ENCODE assay signal across 8 cellular contexts in the genomic region with DNA sequence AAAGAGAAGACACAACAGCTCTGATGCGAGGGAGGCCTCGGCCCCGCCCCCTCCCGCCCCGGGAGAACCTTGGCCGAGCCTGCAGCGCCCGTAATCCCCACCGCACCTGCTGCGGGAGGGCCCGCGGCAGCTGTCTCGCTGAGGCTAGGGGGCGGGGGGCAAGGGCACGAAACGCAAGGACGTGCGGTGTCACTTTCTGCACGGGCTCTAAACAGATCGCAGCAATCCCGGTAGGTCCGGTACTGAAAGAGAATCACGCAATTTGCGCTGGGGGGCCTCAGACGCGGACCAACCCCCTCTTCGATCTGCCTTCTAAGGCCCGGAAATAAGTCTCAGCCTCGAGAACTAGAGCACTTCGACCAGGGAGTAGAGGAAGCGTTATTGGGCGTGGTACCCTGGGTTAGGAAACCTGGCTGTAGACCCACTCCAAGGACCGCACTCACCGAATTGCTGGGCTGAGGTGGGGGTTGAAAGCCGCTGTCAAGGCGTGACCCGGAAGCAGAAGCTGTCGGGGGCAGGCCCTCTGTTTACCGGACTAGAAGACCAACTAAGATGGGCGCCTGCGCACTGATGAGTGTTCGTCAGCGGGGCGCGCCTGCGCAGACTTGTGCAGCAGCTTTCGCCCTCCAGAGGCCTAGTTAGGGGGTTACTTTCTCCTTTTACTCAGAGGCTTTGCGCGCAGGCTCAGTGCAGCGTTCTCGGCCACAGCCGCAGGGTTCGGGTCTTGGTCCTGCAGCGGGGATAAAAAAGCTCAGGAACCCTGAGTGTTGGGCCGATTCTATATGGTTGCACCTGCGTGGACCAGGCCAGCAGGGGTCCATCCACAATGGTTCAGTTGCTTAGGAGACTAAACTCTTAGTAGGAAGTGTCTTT. TPM values are rescaled to one million over a fixed set of nuclear protein-coding genes. Genes with fewer than 3 reads are reported as not detected.
A peak's percentile ranks its signal among the peaks of the same experiment; 100 is the strongest.
DNase-seq lines count a peak whose midpoint lies in the region; ATAC-seq, FAIRE-seq and TF ChIP-seq lines count a peak whose summit lies in the region.

ASB8 (minus strand) TSS at position 500 of the 873 bp plus-strand sequence. CDS start 4,019 bp downstream, outside the sequence.

- peak; percentile 98 for FAIRE-seq in GM12891 (lab: Jason Lieb, UNC)

- H3K36me3 ChIP-seq in adipocyte (ENCODE audit: control insufficient read depth, insufficient read depth, low read length, severe bottlenecking) = peaks cover 14% of the 10 kb centered on the region
- H3K36me3 ChIP-seq in cardiac muscle cell = no peaks in the 10 kb centered on the region
- H3K36me3 ChIP-seq in parathyroid adenoma (ENCODE audit: control insufficient read depth, insufficient read depth, low read length) = no peaks in the 10 kb centered on the region
- H3K36me3 ChIP-seq in tibial nerve = peaks cover 0 to 17% (median 4%) of the 10 kb centered on the region in 3 donors

- H3K9ac ChIP-seq in adipocyte (ENCODE audit: low read length) (peak within 1 kb of the TSS; percentile 93), parathyroid adenoma (peak within 1 kb of the TSS; percentile 87)

- H3K4me1 ChIP-seq in adipocyte (ENCODE audit: control insufficient read depth, insufficient read depth, low read length) = peaks cover 28% of the 10 kb centered on the region
- peaks cover 14% of the 10 kb centered on the region for H3K4me1 ChIP-seq in cardiac muscle cell (ENCODE audit: low read depth)
- peaks cover 28% of the 10 kb centered on the region for H3K4me1 ChIP-seq in parathyroid adenoma
- peaks cover 0 to 39% (median 8%) of the 10 kb centered on the region in 4 donors for H3K4me1 ChIP-seq in tibial nerve

- peaks cover 5% of the 10 kb centered on the region for H3K27me3 ChIP-seq in adipocyte (replicated peaks; ENCODE audit: control insufficient read depth, insufficient read depth, low read length)
- no peaks in the 10 kb centered on the region for H3K27me3 ChIP-seq in cardiac muscle cell
- no peaks in the 10 kb centered on the region for H3K27me3 ChIP-seq in parathyroid adenoma (ENCODE audit: control insufficient read depth, insufficient read depth, low read length)
- no peaks in the 10 kb centered on the region for H3K27me3 ChIP-seq in tibial nerve

- peak within 1 kb of the TSS; percentile 92 for H3K4me2 ChIP-seq in parathyroid adenoma (ENCODE audit: low read length)

- TF ChIP-seq POLR2A in GM12891 (IDR thresholded peaks at IDR 0.05; ENCODE audit: low read depth, low read length) (peak; percentile 77), tibial nerve (IDR thresholded peaks at IDR 0.05) (peak in 1 of 2 donors; percentile 65)

- peak; percentile 86 to 89 for TF ChIP-seq EP300 in tibial nerve (IDR thresholded peaks at IDR 0.05)

- H3K27ac ChIP-seq in cardiac muscle cell (peak within 1 kb of the TSS; percentile 88), parathyroid adenoma (peak within 1 kb of the TSS; percentile 93), tibial nerve (peak within 1 kb of the TSS; percentile 82 to 94 (median 89))

- H3K9me3 ChIP-seq in adipocyte (ENCODE audit: control insufficient read depth, low read length) (no peaks in the 10 kb centered on the region), cardiac muscle cell (ENCODE audit: low read depth) (no peaks in the 10 kb centered on the region), parathyroid adenoma (ENCODE audit: control insufficient read depth, low read length) (no peaks in the 10 kb centered on the region), tibial nerve (no peaks in the 10 kb centered on the region)

- WGBS in tibial nerve, 2 donors = 1% methylated on average over 47 to 51 of the region's 56 CpGs

- H3K79me2 ChIP-seq in parathyroid adenoma = peaks cover 3% of the 10 kb centered on the region

- ATAC-seq in HG02840 (IDR thresholded peaks at IDR 0.05; ENCODE audit: low FRiP score, unreplicated experiment) = peak; percentile 95

- peak within 1 kb of the TSS; percentile 100 for H2AFZ ChIP-seq in parathyroid adenoma

- H3K4me3 ChIP-seq in adipocyte (ENCODE audit: low read length) = peak within 1 kb of the TSS; percentile 98
- peak within 1 kb of the TSS; percentile 88 for H3K4me3 ChIP-seq in cardiac muscle cell
- H3K4me3 ChIP-seq in parathyroid adenoma (ENCODE audit: low read depth, low read length) = peak within 1 kb of the TSS; percentile 97
- H3K4me3 ChIP-seq in tibial nerve = peak within 1 kb of the TSS; percentile 77 to 94 (median 88)

- peak; percentile 49 for TF ChIP-seq CTCF in cardiac muscle cell (IDR thresholded peaks at IDR 0.05; ENCODE audit: low read depth, low read length)
- peak; percentile 54 for TF ChIP-seq CTCF in parathyroid adenoma (IDR thresholded peaks at IDR 0.05)
- peak; percentile 22 to 80 (median 64) for TF ChIP-seq CTCF in tibial nerve (IDR thresholded peaks at IDR 0.05)

- DNase-seq in GM12891 (ENCODE audit: insufficient read length, low spot score) (peak; percentile 80), NCI-H1436 (lab: John Stamatoyannopoulos, UW) (peak; percentile 97), T follicular helper cell (ENCODE audit: low read depth) (peak; percentile 99), adipocyte (ENCODE audit: low read depth) (peak; percentile 100), cardiac muscle cell (ENCODE audit: low read depth in 1 of 2, low spot score in 1 of 2) (peak; percentile 99), tibial nerve (ENCODE audit: low spot score in 2 of 2) (peak; percentile 97)

TF ChIP-seq in GM12891, 5 proteins besides CTCF, POLR2A, EP300 and RAD21:
- TF ChIP-seq TAF1 (IDR thresholded peaks at IDR 0.05; ENCODE audit: low read depth, low read length) (0 out of 2 replicates have a peak, but pooled peaks have one; percentile 3), POU2F2 (IDR thresholded peaks at IDR 0.05; ENCODE audit: low read depth, low read length) (peak; percentile 35; the same call in 1 of the 2 replicates), POLR2AphosphoS5 (IDR thresholded peaks at IDR 0.05; ENCODE audit: low read depth, low read length) (peak; percentile 68), PAX5 (IDR thresholded peaks at IDR 0.05; ENCODE audit: insufficient read depth, low read length, severe bottlenecking) (no peak), SPI1 (IDR thresholded peaks at IDR 0.05; ENCODE audit: low read depth, low read length) (no peak)

RNA-seq across cellular contexts. Expression of gene ASB8, which starts in this region (rescaled TPM):
- 17.0 TPM for polyA plus RNA-seq in GM12891 (2012; ENCODE audit: low read depth, missing spikeins)
- total RNA-seq in cardiac muscle cell (41.2 and 47.9 TPM in 2 replicates), tibial nerve (10 to 100 TPM; 25.1 to 40.2 (median 28.2) TPM)
- 53.0 and 62.0 TPM in 2 replicates for polyA plus RNA-seq in cardiac muscle cell

Comparison
In these comparisons a context has a peak if more than half of its experiments do, and no peak if none do; other contexts are left out.
1. Peak in every context shown above with its lines: DNase-seq, ATAC-seq, H3K4me3 ChIP-seq and H3K27ac ChIP-seq.